Comparison of ENCODE assay signal across 7 cellular contexts in the genomic region with DNA sequence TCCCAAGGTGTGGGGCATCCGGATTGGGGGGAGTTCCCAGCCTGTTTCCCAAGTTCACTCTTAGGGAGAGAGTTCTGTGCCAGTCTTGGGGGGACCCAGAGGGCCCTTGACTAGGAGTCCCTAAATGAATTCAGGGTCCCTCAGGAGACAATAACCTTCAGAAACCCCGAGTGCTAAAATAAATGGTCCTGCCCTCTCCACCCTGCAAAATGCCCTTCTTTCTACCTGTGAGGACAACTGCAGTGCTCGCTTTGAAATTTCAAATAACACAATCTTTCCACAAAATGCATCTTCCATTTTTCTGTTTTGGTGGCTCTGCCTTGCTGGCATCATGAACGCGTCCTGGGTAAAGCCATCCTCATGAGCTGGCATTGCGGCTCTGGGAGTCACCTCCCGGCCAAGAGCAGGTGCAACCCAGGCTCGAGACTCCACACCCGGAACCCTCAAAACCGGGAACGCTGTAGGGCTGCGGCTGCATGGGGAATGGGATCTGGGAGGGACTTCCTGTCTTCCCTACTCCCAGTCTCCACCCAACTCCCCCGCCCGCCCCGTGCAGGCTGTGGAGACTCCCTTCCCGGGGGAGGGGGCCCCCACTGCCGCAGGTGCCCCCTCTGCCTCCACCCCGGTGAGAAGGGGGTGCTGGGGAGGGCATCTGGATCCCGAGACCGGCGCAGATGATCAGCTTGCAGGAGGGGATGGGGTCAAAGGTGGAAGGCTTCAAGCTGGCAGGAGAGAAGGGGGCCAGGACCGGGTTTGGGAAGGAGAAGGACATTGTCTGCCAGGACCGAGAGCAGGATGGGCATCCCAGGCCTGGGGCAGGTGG. TPM values are rescaled to one million over a fixed set of nuclear protein-coding genes. Genes with fewer than 3 reads are reported as not detected.
DNase-seq lines count a peak whose midpoint lies in the region; ATAC-seq and TF ChIP-seq lines count a peak whose summit lies in the region.

Gene ZNF205, plus strand, starts transcription at position 529 of the 823 bp plus-strand sequence. CDS start 845 bp downstream, outside the sequence.

- peak within 1 kb of the TSS; percentile 91 for H3K4me2 ChIP-seq in H9 (ENCODE audit: insufficient read depth, insufficient read length, low read length)

- peaks cover 23% of the 10 kb centered on the region for H3K36me3 ChIP-seq in suprapubic skin

- no peak within 1 kb of the TSS for H2BK120ac ChIP-seq in H9 (ENCODE audit: low read depth, low read length, poor library complexity, severe bottlenecking)

- H3K36me3 Mint-ChIP-seq in H9 (ENCODE audit: insufficient read depth in 1 of 3, low read depth in 3 of 3) = peaks cover 10 to 20% (median 16%) of the 10 kb centered on the region in 3 experiments

- H3K4me3 ChIP-seq in coronary artery (peak within 1 kb of the TSS; percentile 97), suprapubic skin (peak within 1 kb of the TSS; percentile 59)

- peaks cover 2% of the 10 kb centered on the region for H3K79me1 ChIP-seq in H9 (ENCODE audit: insufficient read depth, low read depth, low read length, poor library complexity, severe bottlenecking)

- H2AFZ ChIP-seq in H9 (ENCODE audit: low read length) = peak within 1 kb of the TSS; percentile 87

- no peaks in the 10 kb centered on the region; the same call in 1 of the 2 replicates for H3K79me2 ChIP-seq in H9 (ENCODE audit: insufficient read depth, low read length)

- peaks cover 19 to 20% of the 10 kb centered on the region in 2 experiments for H3K4me1 Mint-ChIP-seq in H9

- no peak within 1 kb of the TSS for H3K23ac ChIP-seq in H9 (ENCODE audit: insufficient read length, low read depth, low read length)

- no peaks in the 10 kb centered on the region for H3K9me3 Mint-ChIP-seq in H9

- no peak within 1 kb of the TSS for H4K8ac ChIP-seq in H9 (replicated peaks; ENCODE audit: insufficient read length, low read depth, low read length)

- H4K20me1 ChIP-seq in H9 (ENCODE audit: control insufficient read depth, insufficient read depth, insufficient read length) = no peaks in the 10 kb centered on the region

- no CpG with 5 or more reads among the region's 23 CpGs for WGBS in H9 (ENCODE audit: extremely low coverage, insufficient read length, low lambda C conversion rate)
- WGBS in suprapubic skin = 16% methylated on average over 19 of the region's 23 CpGs

- H2BK15ac ChIP-seq in H9 (ENCODE audit: low read depth, low read length) = no peak within 1 kb of the TSS

- no peaks in the 10 kb centered on the region for H3K4me1 ChIP-seq in H9 (ENCODE audit: insufficient read depth, low read length)
- peaks cover 27% of the 10 kb centered on the region for H3K4me1 ChIP-seq in suprapubic skin

- H3K9me3 ChIP-seq in H9 (ENCODE audit: control insufficient read depth, low read depth, low read length) (no peaks in the 10 kb centered on the region), suprapubic skin (no peaks in the 10 kb centered on the region)

- H4K5ac ChIP-seq in H9 (ENCODE audit: insufficient read length, low read depth, low read length) = no peak within 1 kb of the TSS

- no peaks in the 10 kb centered on the region for H3K27me3 ChIP-seq in H9 (ENCODE audit: insufficient read depth, low read length)
- H3K27me3 ChIP-seq in suprapubic skin = no peaks in the 10 kb centered on the region

- H3K56ac ChIP-seq in H9 (ENCODE audit: insufficient read length, low read depth, low read length) = no peak within 1 kb of the TSS

- intact Hi-C loops in left colon (cut with DNase I, micrococcal nuclease) = no loop called here

- H3K9ac ChIP-seq in H9 (ENCODE audit: extremely low read depth, insufficient read length, low read length) = peak within 1 kb of the TSS; percentile 70

- H3K27ac Mint-ChIP-seq in H9 = peak within 1 kb of the TSS in 2 of 3 experiments; percentile 33 to 45; a peak in 4 of 7 replicates

- H3K27me3 Mint-ChIP-seq in H9 (ENCODE audit: low read depth) = no peaks in the 10 kb centered on the region

- TF ChIP-seq EP300 in suprapubic skin (IDR thresholded peaks at IDR 0.05) = no peak

- TF ChIP-seq CTCF in H9 (conservative IDR thresholded peaks at IDR 0.05) (no peak), coronary artery (IDR thresholded peaks at IDR 0.05) (no peak), suprapubic skin (IDR thresholded peaks at IDR 0.05) (no peak)

- H2AK5ac ChIP-seq in H9 (ENCODE audit: insufficient read length, low read length) = no peak within 1 kb of the TSS

- TF ChIP-seq POLR2A in suprapubic skin (IDR thresholded peaks at IDR 0.05) = no peak

- no peak within 1 kb of the TSS for H4K91ac ChIP-seq in H9 (ENCODE audit: insufficient read length, low read depth, low read length)

- peak within 1 kb of the TSS; percentile 92 to 93 for H3K4me3 Mint-ChIP-seq in H9

- H3K18ac ChIP-seq in H9 (ENCODE audit: insufficient read length, low read depth, low read length) = no peak within 1 kb of the TSS

- H3T11ph ChIP-seq in H9 (ENCODE audit: low read length) = no peak within 1 kb of the TSS

- peak; percentile 87 for DNase-seq in H9
- peak; percentile 34 for DNase-seq in NCI-H526 treated with DMSO at 0.1 percent for 48 hours (lab: John Stamatoyannopoulos, UW)
- DNase-seq in coronary artery (ENCODE audit: low spot score) = no peak
- DNase-seq in left colon = peak; percentile 81 to 84
- DNase-seq in suprapubic skin (ENCODE audit: low spot score in 2 of 2) = peak; percentile 86 to 87
- DNase-seq in activated T-cell treated with anti-CD3 and anti-CD28 coated beads for 4 hours = no peak

- peaks cover 9% of the 10 kb centered on the region for H3K23me2 ChIP-seq in H9 (ENCODE audit: insufficient read length, low read depth, low read length, poor library complexity, severe bottlenecking)

- no peak within 1 kb of the TSS for H2BK12ac ChIP-seq in H9 (ENCODE audit: insufficient read length, low read depth, low read length)

- ATAC-seq in left colon (peak; percentile 92), HG03159 (IDR thresholded peaks at IDR 0.05; ENCODE audit: unreplicated experiment) (no peak)

- no peak within 1 kb of the TSS for H3K4ac ChIP-seq in H9 (ENCODE audit: low read depth, low read length)

- H3K27ac ChIP-seq in H9 (ENCODE audit: insufficient read length, low read depth, low read length) = no peak within 1 kb of the TSS
- peak within 1 kb of the TSS; percentile 38 to 76 for H3K27ac ChIP-seq in coronary artery
- no peak within 1 kb of the TSS for H3K27ac ChIP-seq in suprapubic skin

- H2BK5ac ChIP-seq in H9 (ENCODE audit: insufficient read length, low read length) = no peak within 1 kb of the TSS

- H2BK20ac ChIP-seq in H9 (ENCODE audit: low read depth, low read length, poor library complexity, severe bottlenecking) = no peak within 1 kb of the TSS

- H3K14ac ChIP-seq in H9 (ENCODE audit: insufficient read depth, low read length) = no peak within 1 kb of the TSS

RNA-seq across cellular contexts. Expression of gene ZNF205, which starts in this region (rescaled TPM):
- total RNA-seq in H9 (2021) = 16.8 and 18.8 TPM in 2 replicates
- total RNA-seq in left colon = 1 to 10 TPM; 8.2 to 9.6 TPM
- total RNA-seq in suprapubic skin = 10 to 100 TPM; 18.3 to 22.5 (median 20.9) TPM

Comparison
In these comparisons a context has a peak if more than half of its experiments do, and no peak if none do; other contexts are left out.
1. DNase-seq: peak in H9 (single experiment), NCI-H526 treated with DMSO at 0.1 percent for 48 hours (single experiment), left colon (2 of 2) and suprapubic skin (2 of 2); none in coronary artery (single experiment) and activated T-cell treated with anti-CD3 and anti-CD28 coated beads for 4 hours (single experiment).
2. H3K27ac ChIP-seq: peak in coronary artery (2 of 2); none in H9 (single experiment) and suprapubic skin (single experiment).